ENCODE assay signal across 9 cellular contexts in the genomic region with DNA sequence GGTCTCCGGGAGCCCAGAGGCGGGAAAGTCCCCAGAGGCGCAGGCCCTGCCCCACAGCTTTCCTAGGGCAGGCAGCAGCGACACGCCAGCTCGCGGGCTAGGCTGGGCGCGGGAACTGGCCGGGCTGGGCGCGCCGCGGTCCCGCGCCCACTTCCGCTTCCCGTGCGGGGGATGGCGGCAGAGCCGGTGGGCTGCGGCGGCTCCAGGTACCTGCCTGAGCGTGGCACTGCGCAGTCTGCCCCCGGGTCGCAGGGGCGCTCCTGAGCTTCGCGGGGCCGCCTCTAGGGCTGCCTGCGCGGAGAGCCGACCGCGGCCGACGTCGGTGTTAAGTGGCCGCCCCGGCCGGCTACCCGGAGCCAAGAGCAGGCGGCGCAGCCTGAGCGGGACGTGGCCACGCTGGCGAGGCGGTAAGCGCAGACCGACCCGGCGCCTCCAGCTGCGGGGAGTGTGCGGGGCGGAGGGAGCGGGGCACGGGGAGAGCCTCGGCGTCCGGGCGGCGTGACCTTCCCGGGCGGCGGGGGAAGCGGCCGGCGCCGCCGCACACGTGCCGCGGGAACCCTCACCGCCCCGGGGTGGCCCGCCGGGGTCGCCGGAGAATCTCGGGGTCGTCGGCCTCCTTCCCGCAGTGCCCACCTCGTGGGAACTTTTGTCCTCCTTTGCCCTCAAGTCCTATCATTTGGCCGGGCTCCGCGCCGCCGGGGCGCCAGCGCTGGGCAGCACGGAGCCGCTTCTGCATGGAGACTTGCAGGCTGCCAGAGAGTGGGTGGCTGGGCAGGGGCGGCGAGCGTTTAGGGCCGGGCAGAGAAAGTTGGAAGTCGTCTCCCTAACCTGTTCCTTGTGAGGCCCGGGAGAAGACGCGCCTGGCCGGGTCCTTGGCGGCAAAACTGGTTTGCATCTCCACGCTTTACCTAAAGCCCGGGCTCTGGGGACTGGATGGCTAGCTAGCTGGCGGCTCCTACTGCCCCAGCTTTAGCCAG. TPM values are rescaled to one million over a fixed set of nuclear protein-coding genes. Genes with fewer than 3 reads are reported as not detected.
DNase-seq lines count a peak whose midpoint lies in the region; TF ChIP-seq lines count a peak whose summit lies in the region.
"Had no signal": no experiment of that assay in that cellular context is flagged by ENCODE, and none has a peak within 500 bp of the region (broad histone marks: within the 10 kb centered on the region; RNA-seq: fewer than 3 reads in every experiment).

No MANE protein-coding gene starts in this region.

- CTCF ChIA-PET in activated CD4-positive, alpha-beta T cell treated with anti-CD3 and anti-CD28 coated beads, Interleukin-2, amount 10 ng/mL, durations not matched to agents 7 days and 5 days (lab: Charles Lee), result interaction anchor here (0.6 to 1.2 kb wide), 2 partner anchors 13 to 23 kb away, joined by 3 read pairs; no protein-coding TSS in a partner anchor

- DNase-seq in 8988T (peak; percentile 80), HFFc6 (no peak), NB4 (ENCODE audit: low read depth) (peak; percentile 81), esophagus muscularis mucosa (ENCODE audit: extremely low spot score) (no peak), NCI-H187 (lab: John Stamatoyannopoulos, UW) (no peak)
- peak; percentile 26 for DNase-seq in activated CD4-positive, alpha-beta T cell treated with anti-CD3 and anti-CD28 coated beads, Interleukin-2, amount 10 ng/mL, durations not matched to agents 7 days and 5 days

- intact Hi-C loops in esophagus muscularis mucosa (cut with DNase I), result no loop called here

- TF ChIP-seq POLR2A in NB4 (IDR thresholded peaks at IDR 0.05; ENCODE audit: extremely low read depth, insufficient read length) (peak; percentile 50), esophagus muscularis mucosa (IDR thresholded peaks at IDR 0.05; ENCODE audit: low read depth) (no peak)

- H3K27me3 ChIP-seq in esophagus muscularis mucosa, result peaks cover 0 to 59% (median 9%) of the 10 kb centered on the region in 4 donors

- TF ChIP-seq EP300 in esophagus muscularis mucosa (IDR thresholded peaks at IDR 0.05), result no peak

- H3K9me3 ChIP-seq in esophagus muscularis mucosa, result no peaks in the 10 kb centered on the region

- H3K36me3 Mint-ChIP-seq in HFFc6 (ENCODE audit: low read depth) (peaks cover 5% of the 10 kb centered on the region; the same call in 1 of the 2 replicates), nephron (ENCODE audit: low read depth) (peaks cover 4% of the 10 kb centered on the region)
- peaks cover 12% of the 10 kb centered on the region for H3K36me3 Mint-ChIP-seq in activated CD4-positive, alpha-beta T cell treated with anti-CD3 and anti-CD28 coated beads, Interleukin-2, amount 10 ng/mL, durations not matched to agents 7 days and 5 days (ENCODE audit: low read depth)

- H3K27ac Mint-ChIP-seq in HFFc6 (peak overlapping the region; percentile 46), nephron (no peak overlapping the region)
- H3K27ac Mint-ChIP-seq in activated CD4-positive, alpha-beta T cell treated with anti-CD3 and anti-CD28 coated beads, Interleukin-2, amount 10 ng/mL, durations not matched to agents 7 days and 5 days, result no peak overlapping the region

- peaks cover 0 to 17% (median 15%) of the 10 kb centered on the region in 4 donors for H3K4me1 ChIP-seq in esophagus muscularis mucosa

- no peaks in the 10 kb centered on the region for H3K27me3 Mint-ChIP-seq in HFFc6 (ENCODE audit: insufficient read depth)
- peaks cover 43% of the 10 kb centered on the region for H3K27me3 Mint-ChIP-seq in activated CD4-positive, alpha-beta T cell treated with anti-CD3 and anti-CD28 coated beads, Interleukin-2, amount 10 ng/mL, durations not matched to agents 7 days and 5 days
- peaks cover 35% of the 10 kb centered on the region for H3K27me3 Mint-ChIP-seq in nephron (ENCODE audit: low read depth)

- H3K4me3 Mint-ChIP-seq in HFFc6 (peak overlapping the region; percentile 84), nephron (peak overlapping the region; percentile 72 to 79 (median 76))
- H3K4me3 Mint-ChIP-seq in activated CD4-positive, alpha-beta T cell treated with anti-CD3 and anti-CD28 coated beads, Interleukin-2, amount 10 ng/mL, durations not matched to agents 7 days and 5 days, result peak overlapping the region; percentile 43

- H3K4me3 ChIP-seq in GM12875 (ENCODE audit: low read depth, low read length), result peak overlapping the region; percentile 76
- peak overlapping the region; percentile 54 for H3K4me3 ChIP-seq in NB4 (ENCODE audit: low read depth, low read length)
- H3K4me3 ChIP-seq in esophagus muscularis mucosa, result peak overlapping the region; percentile 61 to 75 (median 64)

- H3K4me1 Mint-ChIP-seq in HFFc6 (ENCODE audit: low read depth), result peaks cover 46% of the 10 kb centered on the region
- peaks cover 1% of the 10 kb centered on the region for H3K4me1 Mint-ChIP-seq in activated CD4-positive, alpha-beta T cell treated with anti-CD3 and anti-CD28 coated beads, Interleukin-2, amount 10 ng/mL, durations not matched to agents 7 days and 5 days
- no peaks in the 10 kb centered on the region for H3K4me1 Mint-ChIP-seq in nephron

- POLR2A ChIA-PET in activated CD4-positive, alpha-beta T cell treated with anti-CD3 and anti-CD28 coated beads, Interleukin-2, amount 10 ng/mL, durations not matched to agents 7 days and 5 days (lab: Charles Lee), result no interaction called here

- WGBS in esophagus muscularis mucosa, result 12% methylated on average over 10 of the region's 108 CpGs

- no peaks in the 10 kb centered on the region for H3K36me3 ChIP-seq in esophagus muscularis mucosa

- H3K9me3 Mint-ChIP-seq in HFFc6 (no peaks in the 10 kb centered on the region), nephron (peaks cover 8% of the 10 kb centered on the region)
- H3K9me3 Mint-ChIP-seq in activated CD4-positive, alpha-beta T cell treated with anti-CD3 and anti-CD28 coated beads, Interleukin-2, amount 10 ng/mL, durations not matched to agents 7 days and 5 days, result peaks cover 15% of the 10 kb centered on the region

- no peak overlapping the region for H3K27ac ChIP-seq in esophagus muscularis mucosa (replicated peaks in 1 of 4)

- TF ChIP-seq CTCF in GM12875 (IDR thresholded peaks at IDR 0.05; ENCODE audit: borderline replicate concordance, insufficient read depth, low read depth, low read length) (peak; percentile 51), HFFc6 (IDR thresholded peaks at IDR 0.05) (peak; percentile 58), NB4 (IDR thresholded peaks at IDR 0.05; ENCODE audit: low read depth, low read length) (no peak), esophagus muscularis mucosa (IDR thresholded peaks at IDR 0.05) (no peak), nephron (IDR thresholded peaks at IDR 0.05; ENCODE audit: unreplicated experiment in 3 of 3) (peak; percentile 25 to 31 (median 28))

RNA-seq across cellular contexts. Expression of a gene that starts 31.4 kb away (rescaled TPM):
- total RNA-seq in HFFc6 (2021; fragmentation: NEBNext Ultra II Directional; extraction: Animal tissue kit (Norgen Biotek cat#: 25700)), result 10 to 100 TPM; 19.2 to 23.7 (median 20.7) TPM
- 10 to 100 TPM; 44.9 to 49.6 TPM for total RNA-seq in activated CD4-positive, alpha-beta T cell treated with anti-CD3 and anti-CD28 coated beads, Interleukin-2, amount 10 ng/mL, durations not matched to agents 7 days and 5 days
- total RNA-seq in esophagus muscularis mucosa, result 10 to 100 TPM; 34.1 to 40.3 (median 39.0) TPM

RNA-seq across cellular contexts. Expression of a gene that starts 40.7 kb away (rescaled TPM):
- under 1 TPM in 1 of 6 experiments, not detected in 5; 0.09 TPM for total RNA-seq in HFFc6 (2021; fragmentation: NEBNext Ultra II Directional; extraction: Animal tissue kit (Norgen Biotek cat#: 25700))
- total RNA-seq in activated CD4-positive, alpha-beta T cell treated with anti-CD3 and anti-CD28 coated beads, Interleukin-2, amount 10 ng/mL, durations not matched to agents 7 days and 5 days, result under 1 TPM; 0.17 to 0.21 TPM
- total RNA-seq in esophagus muscularis mucosa, result under 1 TPM in 1 of 4 donors, not detected in 3; 0.29 TPM
- total RNA-seq: M059J had no signal

Comparison
In these comparisons a context has a peak if more than half of its experiments do, and no peak if none do; other contexts are left out.
1. DNase-seq: peak in 8988T (single experiment), NB4 (single experiment) and activated CD4-positive, alpha-beta T cell treated with anti-CD3 and anti-CD28 coated beads, Interleukin-2, amount 10 ng/mL, durations not matched to agents 7 days and 5 days (single experiment); none in HFFc6 (single experiment), esophagus muscularis mucosa (single experiment) and NCI-H187 (0 of 2).
2. CTCF ChIP-seq: peak in GM12875 (single experiment), HFFc6 (single experiment) and nephron (3 of 3); none in NB4 (single experiment) and esophagus muscularis mucosa (0 of 3).
3. Peak in every context shown above with its lines, with median percentiles within 50 percentile points of each other: H3K4me3 ChIP-seq and H3K4me3 Mint-ChIP-seq.